Comparison of ENCODE assay signal across 13 cellular contexts in genomic region chr2:138476186-138476585, GRCh38. TPM values are rescaled to one million over a fixed set of nuclear protein-coding genes. Genes with fewer than 3 reads are reported as not detected.
DNase-seq lines count a peak whose midpoint lies in the region; ATAC-seq and TF ChIP-seq lines count a peak whose summit lies in the region.
"Had no signal": no experiment of that assay in that cellular context is flagged by ENCODE, and none has a peak within 500 bp of the region (broad histone marks: within the 10 kb centered on the region; RNA-seq: fewer than 3 reads in every experiment).

No MANE protein-coding gene starts in this region.

- no peaks in the 10 kb centered on the region for H3K27me3 ChIP-seq in PC-3 (ENCODE audit: low read length)
- H3K27me3 ChIP-seq in foreskin keratinocyte: no peaks in the 10 kb centered on the region

- H3K4me1 Mint-ChIP-seq in Calu3 (ENCODE audit: low read depth, unreplicated experiment) (peaks cover 22% of the 10 kb centered on the region), nephron progenitor cell (no peaks in the 10 kb centered on the region)
- H3K4me1 Mint-ChIP-seq in stimulated activated memory B cell treated with anti-CD40 and anti-IgM and Interleukin-4, amounts not matched to agents 10 μg/mL and 1 μg/mL and 100 μg/mL, for 72 hours: peaks cover 18% of the 10 kb centered on the region
- H3K4me1 Mint-ChIP-seq: CD8-positive, alpha-beta memory T cell; GM23338; H9 had no signal

- H3K4me3 ChIP-seq in PC-3 (ENCODE audit: low read length): no peak overlapping the region
- H3K4me3 ChIP-seq: A549, GM23338 had no signal

- H3K4me1 ChIP-seq in PC-3 (ENCODE audit: insufficient read depth, low read length) (peaks cover 14% of the 10 kb centered on the region), foreskin keratinocyte (peaks cover 11% of the 10 kb centered on the region)
- H3K4me1 ChIP-seq: A549 had no signal

- no peaks in the 10 kb centered on the region for H3K79me2 ChIP-seq in PC-3 (ENCODE audit: low read length)

- H3K9ac ChIP-seq in PC-3 (ENCODE audit: low read length): no peak overlapping the region

- no peaks in the 10 kb centered on the region for H4K20me1 ChIP-seq in PC-3 (ENCODE audit: low read length)

- TF ChIP-seq CTCF in Calu3 (IDR thresholded peaks at IDR 0.05; ENCODE audit: unreplicated experiment): no peak
- TF ChIP-seq CTCF in PC-3 (conservative IDR thresholded peaks at IDR 0.05; ENCODE audit: low read depth, low read length): no peak
- TF ChIP-seq CTCF in foreskin keratinocyte (conservative IDR thresholded peaks at IDR 0.05): no peak
- no peak for TF ChIP-seq CTCF in nephron progenitor cell (IDR thresholded peaks at IDR 0.05)

- no peaks in the 10 kb centered on the region for H3K36me3 ChIP-seq in PC-3 (ENCODE audit: low read depth, low read length)

- intact Hi-C loops in Calu3 (cut with micrococcal nuclease; ENCODE audit: unreplicated experiment): no loop called here
- intact Hi-C loops in PC-3 (cut with micrococcal nuclease): no loop called here

- H3K9me3 ChIP-seq in PC-3 (ENCODE audit: low read length): no peaks in the 10 kb centered on the region
- H3K9me3 ChIP-seq: A549 had no signal

- H2AFZ ChIP-seq in PC-3 (ENCODE audit: low read length): no peak overlapping the region
- H2AFZ ChIP-seq: GM23338 had no signal

- H3K27me3 Mint-ChIP-seq in Calu3 (ENCODE audit: unreplicated experiment): no peaks in the 10 kb centered on the region
- no peaks in the 10 kb centered on the region for H3K27me3 Mint-ChIP-seq in stimulated activated memory B cell treated with anti-CD40 and anti-IgM and Interleukin-4, amounts not matched to agents 10 μg/mL and 1 μg/mL and 100 μg/mL, for 72 hours
- H3K27me3 Mint-ChIP-seq in nephron progenitor cell (ENCODE audit: low read depth, poor library complexity): peaks cover 3% of the 10 kb centered on the region
- H3K27me3 Mint-ChIP-seq: CD8-positive, alpha-beta memory T cell had no signal

- POLR2A ChIA-PET in PC-3 (lab: Charles Lee; ENCODE audit: unreplicated experiment): no interaction called here

- peak; percentile 62; the same call in 1 of the 2 replicates for ATAC-seq in PC-3
- ATAC-seq in foreskin keratinocyte: peak; percentile 93
- no peak for ATAC-seq in stimulated activated memory B cell treated with anti-CD40 and anti-IgM and Interleukin-4, amounts not matched to agents 10 μg/mL and 1 μg/mL and 100 μg/mL, for 72 hours

- H3K27ac Mint-ChIP-seq in Calu3 (ENCODE audit: unreplicated experiment) (peak overlapping the region; percentile 10), nephron progenitor cell (no peak overlapping the region)
- peak overlapping the region; percentile 52 for H3K27ac Mint-ChIP-seq in stimulated activated memory B cell treated with anti-CD40 and anti-IgM and Interleukin-4, amounts not matched to agents 10 μg/mL and 1 μg/mL and 100 μg/mL, for 72 hours
- H3K27ac Mint-ChIP-seq: CD8-positive, alpha-beta memory T cell; GM23338; H9 had no signal

- H3K9me3 Mint-ChIP-seq in Calu3 (ENCODE audit: low read depth, unreplicated experiment): no peaks in the 10 kb centered on the region
- H3K9me3 Mint-ChIP-seq in stimulated activated memory B cell treated with anti-CD40 and anti-IgM and Interleukin-4, amounts not matched to agents 10 μg/mL and 1 μg/mL and 100 μg/mL, for 72 hours: no peaks in the 10 kb centered on the region
- H3K9me3 Mint-ChIP-seq in nephron progenitor cell: no peaks in the 10 kb centered on the region
- H3K9me3 Mint-ChIP-seq: CD8-positive, alpha-beta memory T cell; GM23338; H9 had no signal

- no peaks in the 10 kb centered on the region for H3K36me3 Mint-ChIP-seq in Calu3 (ENCODE audit: insufficient read depth, unreplicated experiment)
- no peaks in the 10 kb centered on the region for H3K36me3 Mint-ChIP-seq in stimulated activated memory B cell treated with anti-CD40 and anti-IgM and Interleukin-4, amounts not matched to agents 10 μg/mL and 1 μg/mL and 100 μg/mL, for 72 hours
- H3K36me3 Mint-ChIP-seq in nephron progenitor cell (ENCODE audit: low read depth): no peaks in the 10 kb centered on the region

- H3K4me3 Mint-ChIP-seq in Calu3 (ENCODE audit: low read depth, unreplicated experiment) (no peak overlapping the region), nephron progenitor cell (no peak overlapping the region)
- H3K4me3 Mint-ChIP-seq in stimulated activated memory B cell treated with anti-CD40 and anti-IgM and Interleukin-4, amounts not matched to agents 10 μg/mL and 1 μg/mL and 100 μg/mL, for 72 hours: no peak overlapping the region
- H3K4me3 Mint-ChIP-seq: CD8-positive, alpha-beta memory T cell; GM23338; H9 had no signal

- CTCF ChIA-PET in Calu3 (lab: Charles Lee): no interaction called here
- CTCF ChIA-PET in PC-3 (lab: Charles Lee): no interaction called here

- H3K9me2 ChIP-seq in PC-3 (replicated peaks; ENCODE audit: low read length): no peaks in the 10 kb centered on the region

- H3F3A ChIP-seq in PC-3 (ENCODE audit: low read length, unreplicated experiment): no peaks in the 10 kb centered on the region

- H3K4me2 ChIP-seq in PC-3 (ENCODE audit: low read length): no peak overlapping the region
- H3K4me2 ChIP-seq: A549, GM23338 had no signal

- no peak for DNase-seq in Calu3
- peak; percentile 49 for DNase-seq in PC-3
- DNase-seq in foreskin keratinocyte: peak; percentile 37 to 64
- no peak for DNase-seq in nephron progenitor cell
- DNase-seq in putamen (ENCODE audit: low spot score): no peak
- DNase-seq: CD8-positive, alpha-beta memory T cell; DMS 273 treated with DMSO at 0.1 percent for 48 hours; DMS79 treated with DMSO at 0.1 percent for 48 hours; EL; H9 had no signal

- H3K27ac ChIP-seq in PC-3 (ENCODE audit: low read length) (no peak overlapping the region), foreskin keratinocyte (no peak overlapping the region)
- H3K27ac ChIP-seq: A549 had no signal

- no TSS peak for BruUV-seq in Calu3 (replicated peaks; lab: Mats Ljungman, UMichigan)
- BruUV-seq in PC-3 (replicated peaks; lab: Mats Ljungman, UMichigan): no TSS peak

RNA-seq across cellular contexts. Expression of gene SPOPL, which starts 25.4 kb away (rescaled TPM):
- total RNA-seq in Calu3 (2022): 37.8 and 40.8 TPM in 2 replicates
- 9.3 and 10.2 TPM in 2 replicates for total RNA-seq in PC-3 (2014; rRNA removed)
- 14.5 and 14.9 TPM in 2 replicates for total RNA-seq in foreskin keratinocyte
- 2.7 and 3.6 TPM in 2 replicates for polyA plus RNA-seq in foreskin keratinocyte

Comparison
In these comparisons a context has a peak if more than half of its experiments do, and no peak if none do; other contexts are left out.
1. DNase-seq: peak in PC-3 (single experiment) and foreskin keratinocyte (2 of 2); none in Calu3 (single experiment), nephron progenitor cell (single experiment) and putamen (single experiment).